Comparison of ENCODE assay signal across 9 cellular contexts in genomic region chr20:10982692-10983091, GRCh38.
A peak's percentile ranks its signal among the peaks of the same experiment; 100 is the strongest.
DNase-seq lines count a peak whose midpoint lies in the region; TF ChIP-seq lines count a peak whose summit lies in the region.
"Had no signal": no experiment of that assay in that cellular context is flagged by ENCODE, and none has a peak within 500 bp of the region (broad histone marks: within the 10 kb centered on the region; RNA-seq: fewer than 3 reads in every experiment).

No MANE protein-coding gene starts in this region.

- no peaks in the 10 kb centered on the region for H3K9me3 ChIP-seq in esophagus muscularis mucosa
- H3K9me3 ChIP-seq: right lobe of liver had no signal

- H3K4me3 Mint-ChIP-seq in chondrocyte (ENCODE audit: unreplicated experiment) (peak overlapping the region; percentile 32), type B pancreatic cell (no peak overlapping the region)

- TF ChIP-seq CTCF in chondrocyte (IDR thresholded peaks at IDR 0.05) (no peak), type B pancreatic cell (conservative IDR thresholded peaks at IDR 0.05) (no peak), lower leg skin (IDR thresholded peaks at IDR 0.05) (no peak), esophagus muscularis mucosa (IDR thresholded peaks at IDR 0.05) (no peak)

- H3K36me3 ChIP-seq in esophagus muscularis mucosa, result no peaks in the 10 kb centered on the region
- H3K36me3 ChIP-seq: right lobe of liver had no signal

- H3K27ac ChIP-seq in esophagus muscularis mucosa (replicated peaks in 1 of 4), result no peak overlapping the region
- H3K27ac ChIP-seq: right lobe of liver had no signal

- TF ChIP-seq POLR2A in lower leg skin (IDR thresholded peaks at IDR 0.05) (no peak), esophagus muscularis mucosa (IDR thresholded peaks at IDR 0.05; ENCODE audit: low read depth) (no peak)

- intact Hi-C loops in lower leg skin (cut with DNase I; ENCODE audit: low total_unique reads) (no loop called here), esophagus muscularis mucosa (cut with DNase I) (no loop called here)

- H3K4me3 ChIP-seq in lower leg skin (ENCODE audit: low read depth, poor library complexity, severe bottlenecking) (no peak overlapping the region), esophagus muscularis mucosa (no peak overlapping the region)
- H3K4me3 ChIP-seq: right lobe of liver had no signal

- peaks cover 3% of the 10 kb centered on the region for H3K9me3 Mint-ChIP-seq in chondrocyte (ENCODE audit: low read depth)
- no peaks in the 10 kb centered on the region for H3K9me3 Mint-ChIP-seq in type B pancreatic cell

- H3K27ac Mint-ChIP-seq in chondrocyte (ENCODE audit: unreplicated experiment), result peak overlapping the region; percentile 95
- H3K27ac Mint-ChIP-seq in type B pancreatic cell, result peak overlapping the region; percentile 6

- H3K4me1 ChIP-seq in esophagus muscularis mucosa, result peaks cover 7 to 22% (median 12%) of the 10 kb centered on the region in 4 donors
- H3K4me1 ChIP-seq: right lobe of liver had no signal

- no peaks in the 10 kb centered on the region for H3K27me3 ChIP-seq in esophagus muscularis mucosa
- H3K27me3 ChIP-seq: right lobe of liver had no signal

- no peak for TF ChIP-seq EP300 in esophagus muscularis mucosa (IDR thresholded peaks at IDR 0.05)

- peaks cover 78% of the 10 kb centered on the region for H3K4me1 Mint-ChIP-seq in chondrocyte (ENCODE audit: low read depth)
- H3K4me1 Mint-ChIP-seq in type B pancreatic cell (ENCODE audit: unreplicated experiment), result peaks cover 22% of the 10 kb centered on the region

- H3K27me3 Mint-ChIP-seq in chondrocyte (ENCODE audit: low read depth), result no peaks in the 10 kb centered on the region
- no peaks in the 10 kb centered on the region for H3K27me3 Mint-ChIP-seq in type B pancreatic cell

- 73 to 77% methylated on average over 6 of the region's 6 CpGs for WGBS in lower leg skin, 2 donors
- 26% methylated on average over 6 of the region's 6 CpGs for WGBS in esophagus muscularis mucosa

- H3K36me3 Mint-ChIP-seq in chondrocyte (ENCODE audit: low read depth) (no peaks in the 10 kb centered on the region), type B pancreatic cell (no peaks in the 10 kb centered on the region)

- peak; percentile 38 for DNase-seq in HuH-7.5 (ENCODE audit: low spot score)
- no peak for DNase-seq in chondrocyte (ENCODE audit: low spot score)
- peak; percentile 91 for DNase-seq in kidney tubule cell (ENCODE audit: low spot score)
- no peak for DNase-seq in type B pancreatic cell (ENCODE audit: extremely low spot score, unreplicated experiment)
- DNase-seq in lower leg skin (ENCODE audit: low spot score in 2 of 2), result no peak
- DNase-seq in activated naive CD4-positive, alpha-beta T cell treated with anti-CD3 and anti-CD28 coated beads, Interleukin-2, amount 50 U/mL, for 16 hours, result no peak
- DNase-seq in esophagus muscularis mucosa (ENCODE audit: extremely low spot score), result no peak
- DNase-seq in OCI-M2 (lab: John Stamatoyannopoulos, UW; ENCODE audit: unreplicated experiment), result no peak
- DNase-seq: right lobe of liver had no signal

Comparison
In these comparisons a context has a peak if more than half of its experiments do, and no peak if none do; other contexts are left out.
1. DNase-seq: peak in HuH-7.5 (single experiment) and kidney tubule cell (single experiment); none in chondrocyte (single experiment), type B pancreatic cell (single experiment), lower leg skin (0 of 2), activated naive CD4-positive, alpha-beta T cell treated with anti-CD3 and anti-CD28 coated beads, Interleukin-2, amount 50 U/mL, for 16 hours (single experiment), esophagus muscularis mucosa (single experiment) and OCI-M2 (single experiment).